8 cellular contexts compared by ENCODE assay signal in genomic region chr12:3313655-3314305, GRCh38.
DNase-seq lines count a peak whose midpoint lies in the region; ATAC-seq and TF ChIP-seq lines count a peak whose summit lies in the region.

No MANE protein-coding gene starts in this region.

- DNase-seq in 8988T (peak; percentile 59), DMS79 treated with DMSO at 0.1 percent for 48 hours (lab: John Stamatoyannopoulos, UW) (peak; percentile 39), NCI-H1105 (lab: John Stamatoyannopoulos, UW) (peak; percentile 41), amygdala (lab: John Stamatoyannopoulos, UW) (peak in 32 of 56 donors; percentile 5 to 68 (median 31)), left lung (peak in 1 of 2 donors; percentile 51), glomerular visceral epithelial cell (ENCODE audit: extremely low spot score) (no peak), cerebellar nuclear complex (lab: John Stamatoyannopoulos, UW) (no peak)
- no peak for DNase-seq in effector CD4-positive, alpha-beta T cell

- intact Hi-C loops in left lung (cut with DNase I), result no loop called here

- no peaks in the 10 kb centered on the region for H3K9me3 ChIP-seq in left lung

- peaks cover 0 to 7% of the 10 kb centered on the region in 2 donors for H3K4me1 ChIP-seq in left lung

- no peak for ATAC-seq in left lung

- TF ChIP-seq CTCF in left lung (IDR thresholded peaks at IDR 0.05), result peak; percentile 9 to 29

- H3K27ac ChIP-seq in left lung, result no peak overlapping the region

- no peaks in the 10 kb centered on the region for H3K36me3 ChIP-seq in left lung

- H3K4me3 ChIP-seq in left lung, result no peak overlapping the region

- H3K27me3 ChIP-seq in left lung, result peaks cover 0 to 22% of the 10 kb centered on the region in 2 donors

Comparison
In these comparisons a context has a peak if more than half of its experiments do, and no peak if none do; other contexts are left out.
1. DNase-seq: peak in 8988T (single experiment), DMS79 treated with DMSO at 0.1 percent for 48 hours (single experiment), NCI-H1105 (single experiment) and amygdala (32 of 56); none in glomerular visceral epithelial cell (single experiment), cerebellar nuclear complex (0 of 2) and effector CD4-positive, alpha-beta T cell (single experiment).